ENCODE assay signal across 2 cellular contexts in genomic region chr7:44080686-44081265, GRCh38.
TF ChIP-seq lines count a peak whose summit lies in the region.

No MANE protein-coding gene starts in this region.

TF ChIP-seq in SK-N-SH, 30 proteins besides CTCF, POLR2A, EP300 and RAD21 (continued from another document):
- TF ChIP-seq REST (IDR thresholded peaks at IDR 0.05; ENCODE audit: low read depth, low read length) (no peak), EZH2phosphoT487 (IDR thresholded peaks at IDR 0.05; ENCODE audit: borderline replicate concordance, low read depth) (no peak), GATA2 (CRISPR knock-in tag; IDR thresholded peaks at IDR 0.05) (no peak), MXI1 (IDR thresholded peaks at IDR 0.05; ENCODE audit: low read depth, low read length) (no peak), PBX3 (IDR thresholded peaks at IDR 0.05) (no peak), RCOR1 (IDR thresholded peaks at IDR 0.05; ENCODE audit: low read length) (no peak), GABPA (IDR thresholded peaks at IDR 0.05; ENCODE audit: low read depth) (no peak), FOXJ3 (CRISPR knock-in tag; IDR thresholded peaks at IDR 0.05) (no peak), RFX5 (IDR thresholded peaks at IDR 0.05; ENCODE audit: low read length) (no peak), RXRA (IDR thresholded peaks at IDR 0.05; ENCODE audit: borderline replicate concordance, low read depth) (no peak), NRF1 (IDR thresholded peaks at IDR 0.05; ENCODE audit: low read depth, low read length) (no peak)

TF ChIP-seq in SK-N-SH treated with all-trans-retinoic acid at 6 μM for 48 hours, 23 proteins besides CTCF, POLR2A, EP300 and RAD21 (continued from another document):
- no peak for TF ChIP-seq POU6F1 (CRISPR knock-in tag; IDR thresholded peaks at IDR 0.05; ENCODE audit: borderline replicate concordance, low read depth)
- TF ChIP-seq OSR1 (CRISPR knock-in tag; IDR thresholded peaks at IDR 0.05), result no peak
- TF ChIP-seq ESRRG (CRISPR knock-in tag; IDR thresholded peaks at IDR 0.05), result no peak
- no peak for TF ChIP-seq ISL1 (CRISPR knock-in tag; IDR thresholded peaks at IDR 0.05)
- TF ChIP-seq CREB5 (CRISPR knock-in tag; IDR thresholded peaks at IDR 0.05; ENCODE audit: low read depth), result no peak
- no peak for TF ChIP-seq ZNF70 (CRISPR knock-in tag; IDR thresholded peaks at IDR 0.05)
- TF ChIP-seq TSHZ2 (CRISPR knock-in tag; IDR thresholded peaks at IDR 0.05), result no peak
- TF ChIP-seq ZNF8 (CRISPR knock-in tag; IDR thresholded peaks at IDR 0.05), result no peak
- no peak for TF ChIP-seq TCF4 (CRISPR knock-in tag; IDR thresholded peaks at IDR 0.05; ENCODE audit: borderline replicate concordance)
- TF ChIP-seq BACH2 (CRISPR knock-in tag; IDR thresholded peaks at IDR 0.05; ENCODE audit: borderline replicate concordance), result no peak
- TF ChIP-seq TOX (CRISPR knock-in tag; IDR thresholded peaks at IDR 0.05; ENCODE audit: borderline replicate concordance), result no peak
- TF ChIP-seq CSRNP3 (CRISPR knock-in tag; IDR thresholded peaks at IDR 0.05), result no peak
- TF ChIP-seq SNAI2 (CRISPR knock-in tag; IDR thresholded peaks at IDR 0.05), result no peak
- TF ChIP-seq ZFP30 (CRISPR knock-in tag; IDR thresholded peaks at IDR 0.05), result no peak
- TF ChIP-seq RARB (CRISPR knock-in tag; IDR thresholded peaks at IDR 0.05), result no peak
- TF ChIP-seq PPARA (CRISPR knock-in tag; IDR thresholded peaks at IDR 0.05; ENCODE audit: borderline replicate concordance), result no peak
